16 cellular contexts compared by ENCODE assay signal in the genomic region with DNA sequence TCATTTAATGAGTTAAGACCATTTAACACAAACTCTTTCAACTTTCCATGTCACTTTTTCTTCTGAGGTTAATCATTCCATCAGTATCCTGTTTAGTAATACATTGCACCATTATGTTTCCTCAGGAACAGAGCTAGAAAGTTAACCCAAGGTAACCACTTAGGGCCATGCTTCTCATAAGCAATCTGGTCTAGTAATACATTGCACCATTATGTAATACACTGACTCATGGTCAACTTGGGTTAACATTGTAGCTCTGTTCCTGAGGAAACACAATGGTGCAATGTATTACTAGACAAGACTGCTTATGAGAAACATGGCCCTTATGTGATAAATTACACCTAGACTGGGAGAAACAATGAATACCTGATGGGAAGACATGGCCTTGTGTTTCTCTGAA. TPM values are rescaled to one million over a fixed set of nuclear protein-coding genes. Genes with fewer than 3 reads are reported as not detected.
DNase-seq lines count a peak whose midpoint lies in the region; ATAC-seq and TF ChIP-seq lines count a peak whose summit lies in the region.
"Had no signal": no experiment of that assay in that cellular context is flagged by ENCODE, and none has a peak within 500 bp of the region (broad histone marks: within the 10 kb centered on the region; RNA-seq: fewer than 3 reads in every experiment).

No MANE protein-coding gene starts in this region.

- H3K4me3 ChIP-seq in astrocyte of the spinal cord (ENCODE audit: low read depth, low read length), result no peak overlapping the region
- H3K4me3 ChIP-seq: prostate gland, tibial nerve had no signal

- in situ Hi-C loops in astrocyte of the spinal cord (cut with HindIII; ENCODE audit: low sequenced_read_pairs), result no loop called here

- DNase-seq in AML-193 (lab: John Stamatoyannopoulos, UW) (peak; percentile 84 to 88), LHCN-M2 (ENCODE audit: low read depth) (peak; percentile 44), astrocyte of the spinal cord (ENCODE audit: low read depth, low spot score) (peak; percentile 14), kidney tubule cell (ENCODE audit: low spot score) (peak; percentile 94), hypothalamus (lab: John Stamatoyannopoulos, UW) (no peak), nucleus accumbens (lab: John Stamatoyannopoulos, UW) (no peak)
- DNase-seq in activated CD4-positive, alpha-beta T cell treated with anti-CD3 and anti-CD28 coated beads, Interleukin-2, amount 50 U/mL, for 1 hour, result no peak
- DNase-seq: activated CD4-positive, alpha-beta T cell treated with anti-CD3 and anti-CD28 coated beads for 4 hours; activated T-cell treated with anti-CD3 and anti-CD28 coated beads, Interleukin-2, amount 50 U/mL, for 4 hours; amygdala; dermis blood vessel endothelial cell; DMS53; NCI-H2081 treated with DMSO at 0.1 percent for 48 hours had no signal

- TF ChIP-seq CTCF in astrocyte of the spinal cord (IDR thresholded peaks at IDR 0.05; ENCODE audit: low read depth, low read length), result no peak

- ATAC-seq in HG03175 (IDR thresholded peaks at IDR 0.05; ENCODE audit: unreplicated experiment), result no peak
- ATAC-seq: activated T-cell treated with anti-CD3 and anti-CD28 coated beads, Interleukin-2, amount 50 U/mL, for 4 hours had no signal

RNA-seq across cellular contexts. Expression of gene ERH, which starts 21.7 kb away (rescaled TPM):
- total RNA-seq in LHCN-M2 (2014; rRNA removed), result 147 and 159 TPM in 2 replicates
- polyA plus RNA-seq in LHCN-M2 (2012), result 223 TPM

RNA-seq across cellular contexts. Expression of gene SLC39A9, which starts 22.1 kb away (rescaled TPM):
- total RNA-seq in LHCN-M2 (2014; rRNA removed), result 73.9 and 76.1 TPM in 2 replicates
- polyA plus RNA-seq in LHCN-M2 (2012), result 25.6 TPM

Comparison
In these comparisons a context has a peak if more than half of its experiments do, and no peak if none do; other contexts are left out.
1. DNase-seq: peak in AML-193 (2 of 2), LHCN-M2 (single experiment), astrocyte of the spinal cord (single experiment) and kidney tubule cell (single experiment); none in hypothalamus (0 of 51), nucleus accumbens (0 of 56) and activated CD4-positive, alpha-beta T cell treated with anti-CD3 and anti-CD28 coated beads, Interleukin-2, amount 50 U/mL, for 1 hour (single experiment).